20 cellular contexts compared by ENCODE assay signal in the genomic region with DNA sequence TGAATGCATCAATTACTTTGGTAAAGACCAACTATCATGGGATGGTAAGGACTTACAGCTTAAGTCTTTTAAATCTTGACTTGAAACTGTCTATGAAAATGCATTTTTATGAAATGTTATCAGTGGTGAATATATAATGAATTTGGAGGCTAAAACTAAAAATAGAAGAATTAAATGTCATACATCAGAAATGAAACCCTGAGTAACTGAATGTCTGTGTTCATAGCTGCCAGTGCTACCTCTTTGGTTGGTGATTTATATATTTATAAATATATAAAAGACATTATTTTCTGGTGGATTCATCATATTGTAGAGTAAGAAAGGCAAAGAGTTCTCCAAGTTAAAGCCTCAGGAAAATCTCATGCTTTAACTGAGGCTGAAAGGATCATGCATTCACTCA. TPM values are rescaled to one million over a fixed set of nuclear protein-coding genes. Genes with fewer than 3 reads are reported as not detected.
"Had no signal": no experiment of that assay in that cellular context is flagged by ENCODE, and none has a peak within 500 bp of the region (broad histone marks: within the 10 kb centered on the region; RNA-seq: fewer than 3 reads in every experiment).

No MANE protein-coding gene starts in this region.

- H3K4me1 Mint-ChIP-seq: neural crest cell had no signal

- H3K27me3 Mint-ChIP-seq: dendritic cell treated with granulocyte-macrophage colony-stimulating factor and Interleukin-4, amounts not matched to agents 40 ng/mL and 50 ng/mL, for 4 days had no signal

- H3K27ac Mint-ChIP-seq: dendritic cell treated with granulocyte-macrophage colony-stimulating factor and Interleukin-4, amounts not matched to agents 40 ng/mL and 50 ng/mL, for 4 days had no signal

- H3K9me3 Mint-ChIP-seq: dendritic cell treated with granulocyte-macrophage colony-stimulating factor and Interleukin-4, amounts not matched to agents 40 ng/mL and 50 ng/mL, for 4 days; neural crest cell had no signal

- ATAC-seq: gastroesophageal sphincter had no signal

- H3K4me3 Mint-ChIP-seq: dendritic cell treated with granulocyte-macrophage colony-stimulating factor and Interleukin-4, amounts not matched to agents 40 ng/mL and 50 ng/mL, for 4 days; neural crest cell had no signal

- DNase-seq: activated CD4-positive, alpha-beta T cell treated with anti-CD3 and anti-CD28 coated beads for 4 hours; activated gamma-delta T cell treated with Interleukin-2 at 50 U/mL for 16 hours; activated T-cell treated with anti-CD3 and anti-CD28 coated beads, Interleukin-2, amount 50 U/mL, for 1 hour; amniotic stem cell; brain microvascular endothelial cell; cerebellar nuclear complex; kidney; left ventricle myocardium inferior; mesenchymal stem cell; ovary; stimulated activated CD4-positive, alpha-beta T cell treated with anti-CD3 and anti-CD28 coated beads, Interleukin-12 subunit alpha, Interleukin-12 subunit beta, amount 100 ng/mL, for 4 hours; stimulated activated CD4-positive, alpha-beta T cell treated with anti-CD3 and anti-CD28 coated beads, Interleukin-2, amount 100 ng/mL, for 48 hours; T-helper 9 cell; tibial artery had no signal

RNA-seq across cellular contexts. Expression of gene NUTM1, which starts 17.7 kb away (rescaled TPM):
- total RNA-seq: epithelial cell of proximal tubule, hepatocyte, kidney, left ventricle myocardium inferior, neural crest cell, ovary, vagina had no signal
- polyA plus RNA-seq: hepatocyte, ovary had no signal
